In genomic region chr16:19068237-19068815, GRCh38 we compare ENCODE assay signal across 8 cellular contexts. TPM values are rescaled to one million over a fixed set of nuclear protein-coding genes. Genes with fewer than 3 reads are reported as not detected.
A peak's percentile ranks its signal among the peaks of the same experiment; 100 is the strongest.
DNase-seq lines count a peak whose midpoint lies in the region; TF ChIP-seq lines count a peak whose summit lies in the region.

No MANE protein-coding gene starts in this region.

- peak overlapping the region; percentile 92 for H3K4me3 Mint-ChIP-seq in nephron progenitor cell

- no peak for DNase-seq in BJ (ENCODE audit: low read depth)
- DNase-seq in MM.1S: no peak
- DNase-seq in nephron progenitor cell: no peak
- DNase-seq in stimulated activated naive CD4-positive, alpha-beta T cell (lab: John Stamatoyannopoulos, UW): no peak
- no peak for DNase-seq in Kasumi-1 (lab: John Stamatoyannopoulos, UW)
- no peak for DNase-seq in SIG-M5 treated with dmso at 0.1 percent for 504 hours (lab: John Stamatoyannopoulos, UW; ENCODE audit: unreplicated experiment)
- DNase-seq in AML-193 (lab: John Stamatoyannopoulos, UW): no peak

- peak overlapping the region; percentile 98 for H2AFZ ChIP-seq in MM.1S (ENCODE audit: low read length)

- no peaks in the 10 kb centered on the region for H3K9me3 ChIP-seq in MM.1S (replicated peaks; ENCODE audit: insufficient read depth, low read length)
- no peaks in the 10 kb centered on the region for H3K9me3 ChIP-seq in duodenal mucosa (ENCODE audit: control insufficient read depth in 1 of 2, low read length in 2 of 2)

- no peaks in the 10 kb centered on the region for H3K27me3 Mint-ChIP-seq in nephron progenitor cell (ENCODE audit: low read depth, poor library complexity)

- H3K36me3 Mint-ChIP-seq in nephron progenitor cell (ENCODE audit: low read depth): peaks cover 14% of the 10 kb centered on the region

- peak overlapping the region; percentile 97 for H3K27ac ChIP-seq in MM.1S (ENCODE audit: low read length)
- H3K27ac ChIP-seq in duodenal mucosa (ENCODE audit: low read depth, low read length): peak overlapping the region; percentile 100

- peaks cover 4% of the 10 kb centered on the region; the same call in 1 of the 2 replicates for H3F3A ChIP-seq in MM.1S (ENCODE audit: insufficient read depth, low read length)

- H4K20me1 ChIP-seq in MM.1S (ENCODE audit: insufficient read depth, low read length): no peaks in the 10 kb centered on the region

- H3K9ac ChIP-seq in MM.1S (ENCODE audit: low read length) (peak overlapping the region; percentile 96), duodenal mucosa (ENCODE audit: low read depth in 1 of 2, low read length in 2 of 2) (peak overlapping the region; percentile 96 to 99)

- H3K9me3 Mint-ChIP-seq in nephron progenitor cell: no peaks in the 10 kb centered on the region

- H3K4me1 Mint-ChIP-seq in nephron progenitor cell: peaks cover 27% of the 10 kb centered on the region

- POLR2A ChIA-PET in BJ (lab: Charles Lee): no interaction called here

- peak overlapping the region; percentile 90 for H3K4me2 ChIP-seq in MM.1S (ENCODE audit: low read depth, low read length)

- H3K27me3 ChIP-seq in BJ (ENCODE audit: control insufficient read depth, insufficient read depth, low read length) (no peaks in the 10 kb centered on the region), MM.1S (replicated peaks; ENCODE audit: insufficient read depth, low read length) (no peaks in the 10 kb centered on the region), duodenal mucosa (ENCODE audit: control insufficient read depth in 1 of 2, insufficient read depth in 2 of 2, low read length in 2 of 2) (no peaks in the 10 kb centered on the region)

- CTCF ChIA-PET in BJ (lab: Yijun Ruan, JAX): interaction anchor here (0.8 to 2.8 kb wide), 2 partner anchors 19 to 84 kb away, joined by 3 to 17 read pairs; partner anchors contain the start of gene TMC7

- H3K27ac Mint-ChIP-seq in nephron progenitor cell: peak overlapping the region; percentile 99

- no peak for TF ChIP-seq CTCF in BJ (IDR thresholded peaks at IDR 0.05; ENCODE audit: insufficient read depth, low read depth, low read length)
- TF ChIP-seq CTCF in MM.1S (IDR thresholded peaks at IDR 0.05; ENCODE audit: low read length): no peak
- TF ChIP-seq CTCF in nephron progenitor cell (IDR thresholded peaks at IDR 0.05): no peak

- no peaks in the 10 kb centered on the region for H3K79me2 ChIP-seq in MM.1S (ENCODE audit: low read length)

- H3K4me3 ChIP-seq in BJ (ENCODE audit: low read depth, low read length): peak overlapping the region; percentile 72
- peak overlapping the region; percentile 99 for H3K4me3 ChIP-seq in MM.1S (ENCODE audit: low read length)
- H3K4me3 ChIP-seq in duodenal mucosa (ENCODE audit: low read depth in 1 of 2, low read length in 2 of 2): peak overlapping the region; percentile 88 to 92

- peaks cover 4% of the 10 kb centered on the region; the same call in 1 of the 2 replicates for H3K36me3 ChIP-seq in BJ (ENCODE audit: control insufficient read depth, insufficient read depth, low read length)
- no peaks in the 10 kb centered on the region for H3K36me3 ChIP-seq in MM.1S (replicated peaks; ENCODE audit: insufficient read depth, low read length)
- H3K36me3 ChIP-seq in duodenal mucosa (ENCODE audit: control insufficient read depth in 1 of 2, insufficient read depth in 2 of 2, low read length in 2 of 2): peaks cover 10% of the 10 kb centered on the region in 2 donors

- no peaks in the 10 kb centered on the region for H3K9me2 ChIP-seq in MM.1S (replicated peaks; ENCODE audit: insufficient read depth, low read length)

- H3K4me1 ChIP-seq in MM.1S (ENCODE audit: low read length) (no peaks in the 10 kb centered on the region), duodenal mucosa (ENCODE audit: control insufficient read depth in 1 of 2, insufficient read depth in 2 of 2, low read length in 2 of 2) (peaks cover 0 to 10% of the 10 kb centered on the region in 2 donors)

RNA-seq across cellular contexts. Expression of gene COQ7, which starts 0.9 kb away (rescaled TPM):
- polyA plus RNA-seq in BJ (2011; rRNA removed): 10.7 and 13.1 TPM in 2 replicates
- 8.8 and 10.4 TPM in 2 replicates for polyA minus RNA-seq in BJ (2011; rRNA and poly(A)+ RNA removed)

RNA-seq across cellular contexts. Expression of gene ITPRIPL2, which starts 45.4 kb away (rescaled TPM):
- polyA plus RNA-seq in BJ (2011; rRNA removed): 14.9 and 15.8 TPM in 2 replicates
- polyA minus RNA-seq in BJ (2011; rRNA and poly(A)+ RNA removed): 17.2 and 19.7 TPM in 2 replicates
